10 cellular contexts compared by ENCODE assay signal in genomic region chr1:1034438-1034759, GRCh38. TPM values are rescaled to one million over a fixed set of nuclear protein-coding genes. Genes with fewer than 3 reads are reported as not detected.
DNase-seq lines count a peak whose midpoint lies in the region; ATAC-seq and TF ChIP-seq lines count a peak whose summit lies in the region.
"Had no signal": no experiment of that assay in that cellular context is flagged by ENCODE, and none has a peak within 500 bp of the region (broad histone marks: within the 10 kb centered on the region; RNA-seq: fewer than 3 reads in every experiment).

No MANE protein-coding gene starts in this region.

- H3K4me2 ChIP-seq in GM23338 = peak overlapping the region; percentile 91

- peak; percentile 56 for DNase-seq in GM23338 (ENCODE audit: low spot score)
- no peak for DNase-seq in activated B cell treated with CpG ODN at 0.5 μM for 24 hours
- no peak for DNase-seq in naive thymus-derived CD4-positive, alpha-beta T cell
- no peak for DNase-seq in Caco-2
- no peak for DNase-seq in NK-92 (lab: John Stamatoyannopoulos, UW; ENCODE audit: unreplicated experiment)
- DNase-seq: NCI-H774; stimulated activated CD4-positive, alpha-beta T cell treated with anti-CD3 and anti-CD28 coated beads, Interleukin-4, amount 100 ng/mL, for 1 hour had no signal

- POLR2A ChIA-PET in activated B cell treated with CpG ODN at 0.5 μM for 24 hours (lab: Charles Lee) = interaction anchor here (0.6 to 4.5 kb wide), 5 partner anchors 21 to 123 kb away, joined by 3 to 159 read pairs (median 6); partner anchors contain the start of gene ISG15
- POLR2A ChIA-PET in naive thymus-derived CD4-positive, alpha-beta T cell (lab: Charles Lee) = no interaction called here
- POLR2A ChIA-PET in Caco-2 (lab: Charles Lee) = no interaction called here

- no peaks in the 10 kb centered on the region for H3K79me2 ChIP-seq in GM23338 (replicated peaks; ENCODE audit: insufficient read depth)

- no peaks in the 10 kb centered on the region for H3F3A ChIP-seq in GM23338 (replicated peaks; ENCODE audit: low read depth)

- BruUV-seq in Caco-2 (replicated peaks; lab: Mats Ljungman, UMichigan) = no TSS peak

- H3K9me3 ChIP-seq in naive thymus-derived CD4-positive, alpha-beta T cell (ENCODE audit: control insufficient read depth in 2 of 3, low read length in 3 of 3) = no peaks in the 10 kb centered on the region
- no peaks in the 10 kb centered on the region for H3K9me3 ChIP-seq in Caco-2
- H3K9me3 ChIP-seq: vagina had no signal

- H3K27me3 ChIP-seq in GM23338 (ENCODE audit: insufficient read depth) = peaks cover 47% of the 10 kb centered on the region
- H3K27me3 ChIP-seq in naive thymus-derived CD4-positive, alpha-beta T cell (ENCODE audit: control insufficient read depth in 2 of 2, insufficient read depth in 2 of 2, low read length in 2 of 2) = peaks cover 0 to 16% of the 10 kb centered on the region in 2 donors
- H3K27me3 ChIP-seq in Caco-2 (replicated peaks; ENCODE audit: control insufficient read depth, insufficient read depth, low read length) = no peaks in the 10 kb centered on the region

- H3K4me1 Mint-ChIP-seq in GM23338 = peaks cover 7% of the 10 kb centered on the region; the same call in 2 of the 3 replicates
- H3K4me1 Mint-ChIP-seq in activated B cell treated with CpG ODN at 0.5 μM for 24 hours = peaks cover 32% of the 10 kb centered on the region
- peaks cover 5 to 18% (median 10%) of the 10 kb centered on the region in 7 donors for H3K4me1 Mint-ChIP-seq in naive thymus-derived CD4-positive, alpha-beta T cell
- H3K4me1 Mint-ChIP-seq in Caco-2 (ENCODE audit: low read depth, unreplicated experiment) = peaks cover 5% of the 10 kb centered on the region

- H3K9me3 Mint-ChIP-seq in GM23338 (no peaks in the 10 kb centered on the region; the same call in 2 of the 3 replicates), activated B cell treated with CpG ODN at 0.5 μM for 24 hours (no peaks in the 10 kb centered on the region), Caco-2 (ENCODE audit: unreplicated experiment) (no peaks in the 10 kb centered on the region)
- H3K9me3 Mint-ChIP-seq in naive thymus-derived CD4-positive, alpha-beta T cell = no peaks in the 10 kb centered on the region

- no peak for TF ChIP-seq CTCF in GM23338 (conservative IDR thresholded peaks at IDR 0.05; ENCODE audit: low read depth in 2 of 2)
- TF ChIP-seq CTCF in activated B cell treated with CpG ODN at 0.5 μM for 24 hours (IDR thresholded peaks at IDR 0.05) = no peak
- TF ChIP-seq CTCF in Caco-2 (IDR thresholded peaks at IDR 0.05; ENCODE audit: insufficient read depth in 1 of 2, low read depth in 1 of 2, low read length in 1 of 2, severe bottlenecking in 1 of 2, unreplicated experiment in 1 of 2) = no peak

- intact Hi-C loops in activated B cell treated with CpG ODN at 0.5 μM for 24 hours (cut with micrococcal nuclease) (loop anchor here (5.0 kb wide), 3 partner anchors 273 to 1358 kb away; partner anchors contain the start of genes ACAP3, MORN1, PUSL1 and RER1), Caco-2 (cut with micrococcal nuclease; ENCODE audit: unreplicated experiment) (no loop called here)
- intact Hi-C loops in naive thymus-derived CD4-positive, alpha-beta T cell (cut with micrococcal nuclease) = loop anchor here in 1 of 2 donors (5.0 kb wide), 1 partner anchor 238 kb away; the partner anchor contains the start of gene UBE2J2

- H3K27ac Mint-ChIP-seq in GM23338 (no peak overlapping the region), activated B cell treated with CpG ODN at 0.5 μM for 24 hours (no peak overlapping the region), Caco-2 (ENCODE audit: unreplicated experiment) (no peak overlapping the region)
- H3K27ac Mint-ChIP-seq in naive thymus-derived CD4-positive, alpha-beta T cell = no peak overlapping the region

- H3K4me3 ChIP-seq in GM23338 (peak overlapping the region; percentile 66), Caco-2 (ENCODE audit: low read depth, low read length) (no peak overlapping the region)
- no peak overlapping the region for H3K4me3 ChIP-seq in naive thymus-derived CD4-positive, alpha-beta T cell (ENCODE audit: low read length)

- H3K9me2 ChIP-seq in GM23338 (ENCODE audit: insufficient read depth) = no peaks in the 10 kb centered on the region

- H3K36me3 ChIP-seq in GM23338 (ENCODE audit: insufficient read depth) (no peaks in the 10 kb centered on the region; the same call in 1 of the 2 replicates), Caco-2 (ENCODE audit: control insufficient read depth, insufficient read depth, low read length) (no peaks in the 10 kb centered on the region; the same call in none of the 2 replicates)
- H3K36me3 ChIP-seq in naive thymus-derived CD4-positive, alpha-beta T cell (ENCODE audit: control insufficient read depth in 2 of 3, insufficient read depth in 3 of 3, low read length in 3 of 3) = no peaks in the 10 kb centered on the region
- H3K36me3 ChIP-seq: vagina had no signal

- CTCF ChIA-PET in activated B cell treated with CpG ODN at 0.5 μM for 24 hours (lab: Charles Lee) (interaction anchor here (0.9 to 3.6 kb wide), 3 partner anchors 88 to 266 kb away, joined by 3 to 29 read pairs (median 3); no protein-coding TSS in a partner anchor), Caco-2 (lab: Charles Lee) (no interaction called here)
- CTCF ChIA-PET in naive thymus-derived CD4-positive, alpha-beta T cell (lab: Charles Lee) = interaction anchor here (3.6 kb wide), 1 partner anchor 29 kb away, joined by 16 read pairs; no protein-coding TSS in a partner anchor

- peaks cover 6% of the 10 kb centered on the region; the same call in 2 of the 3 replicates for H3K36me3 Mint-ChIP-seq in GM23338 (ENCODE audit: low read depth)
- no peaks in the 10 kb centered on the region for H3K36me3 Mint-ChIP-seq in activated B cell treated with CpG ODN at 0.5 μM for 24 hours (ENCODE audit: low read depth)
- H3K36me3 Mint-ChIP-seq in naive thymus-derived CD4-positive, alpha-beta T cell = peaks cover 0 to 3% (median 0%) of the 10 kb centered on the region in 5 donors
- H3K36me3 Mint-ChIP-seq in Caco-2 (ENCODE audit: insufficient read depth, unreplicated experiment) = peaks cover 28% of the 10 kb centered on the region

- H2AFZ ChIP-seq in GM23338 = no peak overlapping the region

- H4K20me1 ChIP-seq in GM23338 (replicated peaks; ENCODE audit: insufficient read depth) = peaks cover 32% of the 10 kb centered on the region

- H3K27me3 Mint-ChIP-seq in GM23338 (ENCODE audit: insufficient read depth, low read depth, poor library complexity) (peaks cover 51% of the 10 kb centered on the region), activated B cell treated with CpG ODN at 0.5 μM for 24 hours (peaks cover 9% of the 10 kb centered on the region), Caco-2 (ENCODE audit: insufficient read depth, unreplicated experiment) (no peaks in the 10 kb centered on the region)
- H3K27me3 Mint-ChIP-seq in naive thymus-derived CD4-positive, alpha-beta T cell = peaks cover 3 to 35% (median 14%) of the 10 kb centered on the region in 5 donors

- H3K4me3 Mint-ChIP-seq in GM23338 (peak overlapping the region; percentile 66; the same call in 2 of the 3 replicates), activated B cell treated with CpG ODN at 0.5 μM for 24 hours (peak overlapping the region; percentile 76), Caco-2 (ENCODE audit: unreplicated experiment) (no peak overlapping the region)
- peak overlapping the region in 8 of 10 donors; percentile 29 to 79 (median 58) for H3K4me3 Mint-ChIP-seq in naive thymus-derived CD4-positive, alpha-beta T cell

- ATAC-seq in GM23338 (peak; percentile 8), activated B cell treated with CpG ODN at 0.5 μM for 24 hours (ENCODE audit: low read depth) (no peak), HG03469 (IDR thresholded peaks at IDR 0.05; ENCODE audit: unreplicated experiment) (no peak)
- ATAC-seq in naive thymus-derived CD4-positive, alpha-beta T cell = no peak

- H3K4me1 ChIP-seq in GM23338 (ENCODE audit: insufficient read depth) (peaks cover 8% of the 10 kb centered on the region; the same call in 1 of the 2 replicates), Caco-2 (peaks cover 18% of the 10 kb centered on the region)
- H3K4me1 ChIP-seq in naive thymus-derived CD4-positive, alpha-beta T cell (ENCODE audit: control insufficient read depth in 2 of 2, insufficient read depth in 2 of 2, low read length in 2 of 2) = peaks cover 0 to 10% of the 10 kb centered on the region in 2 donors

- H3K27ac ChIP-seq in GM23338 (ENCODE audit: low read depth) = no peak overlapping the region
- H3K27ac ChIP-seq in naive thymus-derived CD4-positive, alpha-beta T cell (ENCODE audit: low read depth, low read length) = no peak overlapping the region
- H3K27ac ChIP-seq: vagina had no signal

RNA-seq across cellular contexts. Expression of gene AGRN, which starts 14.5 kb away (rescaled TPM):
- 144 and 185 TPM in 2 replicates for total RNA-seq in GM23338 (2014; rRNA removed; shearing (Covaris generic))
- 12.3 and 13.2 TPM in 2 replicates for polyA plus RNA-seq in GM23338 (2016; fragmentation: Nextera tagmentation; extraction: Ambion mirVana)
- total RNA-seq in activated B cell treated with CpG ODN at 0.5 μM for 24 hours = 25.8 and 27.1 TPM in 2 replicates
- 10 to 100 TPM in 1 of 5 experiments, 1 to 10 TPM in 4; 1.8 to 10.9 (median 4.9) TPM for total RNA-seq in naive thymus-derived CD4-positive, alpha-beta T cell
- 1 to 10 TPM in 1 of 2 donors, under 1 TPM in 1; 0.19 to 1.2 TPM for polyA plus RNA-seq in naive thymus-derived CD4-positive, alpha-beta T cell
- 176 and 188 TPM in 2 replicates for total RNA-seq in Caco-2 (2022)

RNA-seq across cellular contexts. Expression of gene ISG15, which starts 21.1 kb away (rescaled TPM):
- 52.9 and 65.3 TPM in 2 replicates for total RNA-seq in GM23338 (2014; rRNA removed; shearing (Covaris generic))
- 101 and 113 TPM in 2 replicates for polyA plus RNA-seq in GM23338 (2016; fragmentation: Nextera tagmentation; extraction: Ambion mirVana)
- total RNA-seq in activated B cell treated with CpG ODN at 0.5 μM for 24 hours (25.8 and 28.9 TPM in 2 replicates), Caco-2 (2022) (55.5 and 63.1 TPM in 2 replicates)
- total RNA-seq in naive thymus-derived CD4-positive, alpha-beta T cell = 100 to 1,000 TPM in 1 of 5 experiments, 10 to 100 TPM in 4; 17.4 to 227 (median 25.4) TPM
- polyA plus RNA-seq in naive thymus-derived CD4-positive, alpha-beta T cell = 100 to 1,000 TPM; 114 to 218 TPM

RNA-seq across cellular contexts. Expression of gene HES4, which starts 34.5 kb away (rescaled TPM):
- total RNA-seq in GM23338 (2014; rRNA removed; shearing (Covaris generic)) = 2.3 and 4.8 TPM in 2 replicates
- polyA plus RNA-seq in GM23338 (2016; fragmentation: Nextera tagmentation; extraction: Ambion mirVana) = 6.7 and 7.9 TPM in 2 replicates
- total RNA-seq in activated B cell treated with CpG ODN at 0.5 μM for 24 hours = 0.67 and 1.2 TPM in 2 replicates
- total RNA-seq in naive thymus-derived CD4-positive, alpha-beta T cell = 10 to 100 TPM in 2 of 5 experiments, under 1 TPM in 1, not detected in 2; 0.22 to 35.0 (median 18.8) TPM
- polyA plus RNA-seq in naive thymus-derived CD4-positive, alpha-beta T cell = 1 to 10 TPM in 1 of 2 donors, under 1 TPM in 1; 0.61 to 1.8 TPM
- total RNA-seq in Caco-2 (2022) = 45.5 and 53.8 TPM in 2 replicates

RNA-seq across cellular contexts. Expression of gene RNF223, which starts 39.7 kb away (rescaled TPM):
- total RNA-seq in GM23338 (2014; rRNA removed; shearing (Covaris generic)) = not detected in 2 replicates
- polyA plus RNA-seq in GM23338 (2016; fragmentation: Nextera tagmentation; extraction: Ambion mirVana) = not detected in 2 replicates
- total RNA-seq in activated B cell treated with CpG ODN at 0.5 μM for 24 hours (not detected in 2 replicates), Caco-2 (2022) (0.56 and 0.57 TPM in 2 replicates)
- total RNA-seq in naive thymus-derived CD4-positive, alpha-beta T cell = under 1 TPM in 1 of 5 experiments, not detected in 4; 0.32 TPM
- polyA plus RNA-seq in naive thymus-derived CD4-positive, alpha-beta T cell = not detected
- total RNA-seq: mononuclear cell had no signal

RNA-seq across cellular contexts. Expression of gene PERM1, which starts 52.5 kb away (rescaled TPM):
- not detected in 2 replicates for total RNA-seq in GM23338 (2014; rRNA removed; shearing (Covaris generic))
- 0.66 and 1.1 TPM in 2 replicates for polyA plus RNA-seq in GM23338 (2016; fragmentation: Nextera tagmentation; extraction: Ambion mirVana)
- total RNA-seq in activated B cell treated with CpG ODN at 0.5 μM for 24 hours = not detected in 2 replicates
- not detected for total RNA-seq in naive thymus-derived CD4-positive, alpha-beta T cell
- not detected for polyA plus RNA-seq in naive thymus-derived CD4-positive, alpha-beta T cell
- total RNA-seq in Caco-2 (2022) = 0.18 and 0.65 TPM in 2 replicates
- total RNA-seq: vagina had no signal
